ENCODE assay signal across 1 cellular context in the genomic region with DNA sequence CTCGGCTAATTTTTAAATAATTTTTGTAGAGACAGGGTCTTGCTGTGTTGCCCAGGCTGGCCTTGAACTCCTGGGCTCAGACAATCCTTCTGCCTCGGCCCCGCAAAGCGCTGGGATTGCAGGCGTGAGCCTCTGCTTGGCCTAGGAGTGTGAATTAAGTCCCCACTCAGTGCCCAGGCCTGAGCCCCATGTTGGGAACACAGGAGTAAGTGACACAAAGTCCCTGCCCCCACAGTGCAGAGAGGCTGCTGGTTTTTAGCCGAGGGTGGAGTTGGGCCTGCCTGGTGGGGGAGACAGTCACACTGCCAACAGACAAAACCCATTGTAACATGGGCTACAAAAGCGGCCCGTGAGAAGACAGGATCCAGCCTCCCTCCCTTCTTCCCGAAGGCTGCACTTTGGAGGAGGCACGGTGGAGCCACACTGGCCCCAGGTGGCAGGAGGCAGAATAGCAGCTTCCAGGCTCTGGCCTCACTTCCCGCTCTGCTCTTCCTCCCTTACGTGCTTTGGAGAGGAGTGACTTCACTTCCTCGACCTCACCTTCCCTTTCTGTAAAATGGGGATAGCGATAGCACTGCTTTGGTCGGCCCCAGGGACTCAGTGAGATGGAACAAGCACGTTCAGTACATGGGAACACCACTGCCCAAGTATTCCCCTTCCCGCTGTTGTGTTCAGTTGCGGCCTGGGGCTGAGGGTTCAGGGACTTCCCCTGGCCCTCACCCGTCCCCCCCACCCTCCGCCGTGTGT.
A peak's percentile ranks its signal among the peaks of the same experiment; 100 is the strongest.
TF ChIP-seq lines count a peak whose summit lies in the region.

No MANE protein-coding gene starts in this region.

TF ChIP-seq in GM12878, 131 proteins besides CTCF, POLR2A, EP300 and RAD21 (continued from another document):
- TF ChIP-seq ZNF687 (IDR thresholded peaks at IDR 0.05) (no peak), E2F4 (IDR thresholded peaks at IDR 0.05; ENCODE audit: low read depth, low read length) (no peak), SPI1 (IDR thresholded peaks at IDR 0.05; ENCODE audit: borderline replicate concordance, insufficient read depth, low read depth, low read length) (peak; percentile 49; the same call in 1 of the 2 replicates), IKZF2 (IDR thresholded peaks at IDR 0.05) (peak; percentile 10 to 19; a peak in 1 of 4 replicates), SMC3 (IDR thresholded peaks at IDR 0.05; ENCODE audit: borderline replicate concordance, low read length) (peak; percentile 90), POU2F2 (IDR thresholded peaks at IDR 0.05; ENCODE audit: borderline replicate concordance, low read depth, low read length) (0 out of 3 replicates have a peak, but pooled peaks have one; percentile 40), BRCA1 (IDR thresholded peaks at IDR 0.05; ENCODE audit: low read depth, low read length) (0 out of 2 replicates have a peak, but pooled peaks have one; percentile 24), SMARCA5 (IDR thresholded peaks at IDR 0.05) (peak; percentile 17; the same call in 1 of the 2 replicates), TAF1 (IDR thresholded peaks at IDR 0.05; ENCODE audit: borderline replicate concordance, low read depth, low read length) (no peak), CEBPB (IDR thresholded peaks at IDR 0.05; ENCODE audit: borderline replicate concordance in 1 of 2, low read depth in 2 of 2, low read length in 2 of 2) (no peak), RELA (IDR thresholded peaks at IDR 0.05; ENCODE audit: borderline replicate concordance, partially characterized antibody) (peak; percentile 36), ETV6 (conservative IDR thresholded peaks at IDR 0.05 in 1 of 2, IDR thresholded peaks at IDR 0.05 in 1 of 2; ENCODE audit: borderline replicate concordance in 1 of 2, low read depth in 1 of 2) (peak in 1 of 2 experiments; percentile 36; a peak in 1 of 4 replicates), IRF4 (IDR thresholded peaks at IDR 0.05; ENCODE audit: low read depth, low read length) (peak; percentile 66; the same call in 1 of the 2 replicates), NR2C1 (IDR thresholded peaks at IDR 0.05) (no peak), BHLHE40 (IDR thresholded peaks at IDR 0.05; ENCODE audit: borderline replicate concordance in 1 of 2, low read depth in 2 of 2, low read length in 1 of 2) (peak; percentile 22 to 34; a peak in 1 of 4 replicates), RB1 (IDR thresholded peaks at IDR 0.05; ENCODE audit: borderline replicate concordance) (0 out of 2 replicates have a peak, but pooled peaks have one; percentile 32), MTA2 (IDR thresholded peaks at IDR 0.05; ENCODE audit: low read depth) (no peak), EED (IDR thresholded peaks at IDR 0.05; ENCODE audit: low read depth) (no peak), YY1 (IDR thresholded peaks at IDR 0.05; ENCODE audit: low read depth, low read length) (0 out of 2 replicates have a peak, but pooled peaks have one; percentile 29), STAT3 (IDR thresholded peaks at IDR 0.05; ENCODE audit: low read depth, low read length) (no peak), IKZF1 (conservative IDR thresholded peaks at IDR 0.05) (peak; percentile 61)
- TF ChIP-seq, protein P1, sequence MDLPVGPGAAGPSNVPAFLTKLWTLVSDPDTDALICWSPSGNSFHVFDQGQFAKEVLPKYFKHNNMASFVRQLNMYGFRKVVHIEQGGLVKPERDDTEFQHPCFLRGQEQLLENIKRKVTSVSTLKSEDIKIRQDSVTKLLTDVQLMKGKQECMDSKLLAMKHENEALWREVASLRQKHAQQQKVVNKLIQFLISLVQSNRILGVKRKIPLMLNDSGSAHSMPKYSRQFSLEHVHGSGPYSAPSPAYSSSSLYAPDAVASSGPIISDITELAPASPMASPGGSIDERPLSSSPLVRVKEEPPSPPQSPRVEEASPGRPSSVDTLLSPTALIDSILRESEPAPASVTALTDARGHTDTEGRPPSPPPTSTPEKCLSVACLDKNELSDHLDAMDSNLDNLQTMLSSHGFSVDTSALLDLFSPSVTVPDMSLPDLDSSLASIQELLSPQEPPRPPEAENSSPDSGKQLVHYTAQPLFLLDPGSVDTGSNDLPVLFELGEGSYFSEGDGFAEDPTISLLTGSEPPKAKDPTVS (IDR thresholded peaks at IDR 0.05; ENCODE audit: low read depth, low read length): no peak
- TF ChIP-seq, protein P2, sequence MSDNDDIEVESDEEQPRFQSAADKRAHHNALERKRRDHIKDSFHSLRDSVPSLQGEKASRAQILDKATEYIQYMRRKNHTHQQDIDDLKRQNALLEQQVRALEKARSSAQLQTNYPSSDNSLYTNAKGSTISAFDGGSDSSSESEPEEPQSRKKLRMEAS (IDR thresholded peaks at IDR 0.05; ENCODE audit: low read depth, low read length): no peak
- TF ChIP-seq, protein P3, sequence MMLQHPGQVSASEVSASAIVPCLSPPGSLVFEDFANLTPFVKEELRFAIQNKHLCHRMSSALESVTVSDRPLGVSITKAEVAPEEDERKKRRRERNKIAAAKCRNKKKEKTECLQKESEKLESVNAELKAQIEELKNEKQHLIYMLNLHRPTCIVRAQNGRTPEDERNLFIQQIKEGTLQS (IDR thresholded peaks at IDR 0.05; ENCODE audit: borderline replicate concordance, extremely low read depth, low read depth, low read length): peak; percentile 24; the same call in 1 of the 2 replicates
